29 cellular contexts compared by ENCODE assay signal in the genomic region with DNA sequence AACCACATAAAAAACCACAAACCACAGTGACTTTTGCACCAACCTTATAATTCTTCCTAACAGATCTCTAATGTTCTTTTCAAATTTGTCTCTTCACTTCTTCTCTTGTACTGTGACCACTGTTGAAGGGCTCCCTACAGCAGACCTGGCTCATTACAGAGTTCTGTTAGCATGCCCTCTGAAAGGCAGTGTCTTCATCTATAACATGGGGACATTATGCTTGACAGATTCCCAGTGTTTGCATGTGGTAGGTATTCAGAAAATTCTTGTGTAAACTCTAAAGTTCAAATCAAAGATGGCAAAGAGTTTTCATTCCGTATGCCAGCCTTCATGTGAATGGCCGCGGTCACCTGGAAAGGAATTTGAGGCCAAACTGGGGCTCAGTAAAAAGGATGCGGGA.
"Had no signal": no experiment of that assay in that cellular context is flagged by ENCODE, and none has a peak within 500 bp of the region (broad histone marks: within the 10 kb centered on the region; RNA-seq: fewer than 3 reads in every experiment).

No MANE protein-coding gene starts in this region.

- ATAC-seq: stimulated activated effector memory CD8-positive, alpha-beta T cell treated with anti-CD3 and anti-CD28 coated beads, Interleukin-12 subunit alpha, Interleukin-12 subunit beta, amount 100 ng/mL, for 72 hours; stimulated activated memory B cell treated with anti-CD40 and anti-IgM and Interleukin-4, amounts not matched to agents 10 μg/mL and 1 μg/mL and 100 μg/mL, for 72 hours; stimulated activated naive B cell treated with anti-CD40 and anti-IgM and Interleukin-4, amounts not matched to agents 10 μg/mL and 1 μg/mL and 100 μg/mL, for 72 hours; stimulated activated naive CD8-positive, alpha-beta T cell treated with anti-CD3 and anti-CD28 coated beads, Interleukin-15, amount 100 ng/mL, for 72 hours; stimulated activated naive CD8-positive, alpha-beta T cell treated with anti-CD3 and anti-CD28 coated beads, Interleukin-15, Interleukin-2, amounts not matched to agents 100 U/mL and 50 U/mL, for 24 hours; upper lobe of right lung had no signal

- H3K27me3 ChIP-seq: testis, thyroid gland, tibial artery, tibial nerve, transverse colon, upper lobe of left lung, upper lobe of right lung, uterus, vagina had no signal

- H3K27ac Mint-ChIP-seq: stimulated activated effector memory CD8-positive, alpha-beta T cell treated with anti-CD3 and anti-CD28 coated beads, Interleukin-12 subunit alpha, Interleukin-12 subunit beta, amount 100 ng/mL, for 72 hours; stimulated activated memory B cell treated with anti-CD40 and anti-IgM and Interleukin-4, amounts not matched to agents 10 μg/mL and 1 μg/mL and 100 μg/mL, for 72 hours; stimulated activated naive B cell treated with anti-CD40 and anti-IgM and Interleukin-4, amounts not matched to agents 10 μg/mL and 1 μg/mL and 100 μg/mL, for 72 hours; stimulated activated naive CD8-positive, alpha-beta T cell treated with anti-CD3 and anti-CD28 coated beads, Interleukin-15, amount 100 ng/mL, for 72 hours; stimulated activated naive CD8-positive, alpha-beta T cell treated with anti-CD3 and anti-CD28 coated beads, Interleukin-15, Interleukin-2, amounts not matched to agents 100 ng/mL and 50 ng/mL, for 24 hours; type B pancreatic cell had no signal

- H3K4me3 Mint-ChIP-seq: stimulated activated effector memory CD8-positive, alpha-beta T cell treated with anti-CD3 and anti-CD28 coated beads, Interleukin-12 subunit alpha, Interleukin-12 subunit beta, amount 100 ng/mL, for 72 hours; stimulated activated memory B cell treated with anti-CD40 and anti-IgM and Interleukin-4, amounts not matched to agents 10 μg/mL and 1 μg/mL and 100 μg/mL, for 72 hours; stimulated activated naive B cell treated with anti-CD40 and anti-IgM and Interleukin-4, amounts not matched to agents 10 μg/mL and 1 μg/mL and 100 μg/mL, for 72 hours; stimulated activated naive CD8-positive, alpha-beta T cell treated with anti-CD3 and anti-CD28 coated beads, Interleukin-15, amount 100 ng/mL, for 72 hours; stimulated activated naive CD8-positive, alpha-beta T cell treated with anti-CD3 and anti-CD28 coated beads, Interleukin-15, Interleukin-2, amounts not matched to agents 100 ng/mL and 50 ng/mL, for 24 hours; type B pancreatic cell had no signal

- FAIRE-seq: urothelium cell line had no signal

- H3K9me3 Mint-ChIP-seq: stimulated activated naive CD8-positive, alpha-beta T cell treated with anti-CD3 and anti-CD28 coated beads, Interleukin-15, Interleukin-2, amounts not matched to agents 100 ng/mL and 50 ng/mL, for 24 hours; type B pancreatic cell had no signal

- H3K4me3 ChIP-seq: stomach, suprapubic skin, testis, thoracic aorta, thyroid gland, tibial artery, tibial nerve, transverse colon, upper lobe of left lung, upper lobe of right lung, uterus, vagina had no signal

- H3K36me3 ChIP-seq: stomach, suprapubic skin, thoracic aorta, thyroid gland, tibial artery, tibial nerve, transverse colon, upper lobe of left lung, upper lobe of right lung, uterus, vagina had no signal

- H3K4me1 ChIP-seq: stomach, suprapubic skin, testis, thyroid gland, tibial artery, tibial nerve, transverse colon, upper lobe of left lung, upper lobe of right lung, uterus, vagina had no signal

- H3K36me3 Mint-ChIP-seq: stimulated activated effector memory CD8-positive, alpha-beta T cell treated with anti-CD3 and anti-CD28 coated beads, Interleukin-12 subunit alpha, Interleukin-12 subunit beta, amount 100 ng/mL, for 72 hours; stimulated activated memory B cell treated with anti-CD40 and anti-IgM and Interleukin-4, amounts not matched to agents 10 μg/mL and 1 μg/mL and 100 μg/mL, for 72 hours; stimulated activated naive B cell treated with anti-CD40 and anti-IgM and Interleukin-4, amounts not matched to agents 10 μg/mL and 1 μg/mL and 100 μg/mL, for 72 hours; type B pancreatic cell had no signal

- H3K27ac ChIP-seq: stomach, suprapubic skin, testis, thoracic aorta, thyroid gland, tibial artery, tibial nerve, transverse colon, upper lobe of left lung, upper lobe of right lung, uterus, vagina had no signal

- DNase-seq: stimulated activated CD4-positive, alpha-beta T cell treated with anti-CD3 and anti-CD28 coated beads, Interleukin-2, amount 100 ng/mL, for 48 hours; stimulated activated CD4-positive, alpha-beta T cell treated with anti-CD3 and anti-CD28 coated beads, Interleukin-4, amount 100 ng/mL, for 1 hour; stimulated activated CD4-positive, alpha-beta T cell treated with anti-CD3 and anti-CD28 coated beads, Interleukin-4, amount 100 ng/mL, for 24 hours; stimulated activated CD4-positive, alpha-beta T cell treated with anti-CD3 and anti-CD28 coated beads, Interleukin-4, amount 100 ng/mL, for 4 hours; stimulated activated CD8-positive, alpha-beta memory T cell treated with anti-CD3 and anti-CD28 coated beads, Interleukin-4, amount 100 ng/mL, for 48 hours; stimulated activated naive B cell treated with anti-CD40 and anti-IgM and Interleukin-4, amounts not matched to agents 10 μg/mL and 1 μg/mL and 100 μg/mL, for 72 hours; stimulated activated naive CD4-positive, alpha-beta T cell; stimulated activated naive CD4-positive, alpha-beta T cell treated with Interleukin-2 at 50 U/mL for 16 hours; stimulated activated naive CD8-positive, alpha-beta T cell treated with anti-CD3 and anti-CD28 coated beads, Interleukin-15, amount 100 ng/mL, for 72 hours; stimulated activated naive CD8-positive, alpha-beta T cell treated with anti-CD3 and anti-CD28 coated beads, Interleukin-15, Interleukin-2, amounts not matched to agents 100 U/mL and 50 U/mL, for 24 hours; stomach; substantia nigra; testis; thyroid gland; tibial artery; transverse colon; trophoblast cell; upper lobe of right lung; uterus had no signal

- H3K4me1 Mint-ChIP-seq: stimulated activated effector memory CD8-positive, alpha-beta T cell treated with anti-CD3 and anti-CD28 coated beads, Interleukin-12 subunit alpha, Interleukin-12 subunit beta, amount 100 ng/mL, for 72 hours; stimulated activated memory B cell treated with anti-CD40 and anti-IgM and Interleukin-4, amounts not matched to agents 10 μg/mL and 1 μg/mL and 100 μg/mL, for 72 hours; stimulated activated naive B cell treated with anti-CD40 and anti-IgM and Interleukin-4, amounts not matched to agents 10 μg/mL and 1 μg/mL and 100 μg/mL, for 72 hours; stimulated activated naive CD8-positive, alpha-beta T cell treated with anti-CD3 and anti-CD28 coated beads, Interleukin-15, amount 100 ng/mL, for 72 hours had no signal

- H3K9me3 ChIP-seq: suprapubic skin, testis, thoracic aorta, thyroid gland, tibial artery, transverse colon, upper lobe of left lung, upper lobe of right lung, uterus, vagina had no signal
